Comparison of ENCODE assay signal across 15 cellular contexts in genomic region chr2:9680082-9680481, GRCh38.
"Had no signal": no experiment of that assay in that cellular context is flagged by ENCODE, and none has a peak within 500 bp of the region (broad histone marks: within the 10 kb centered on the region; RNA-seq: fewer than 3 reads in every experiment).

No MANE protein-coding gene starts in this region.

- H3K4me2 ChIP-seq: hepatocyte had no signal

- H3K27ac ChIP-seq: dorsolateral prefrontal cortex, hepatocyte, right atrium auricular region, suprapubic skin, thyroid gland had no signal

- H3K9me3 ChIP-seq: right atrium auricular region, suprapubic skin, thyroid gland had no signal

- H3K9me3 Mint-ChIP-seq: neural crest cell, type B pancreatic cell had no signal

- H3K4me3 ChIP-seq: dorsolateral prefrontal cortex, hepatocyte, right atrium auricular region, suprapubic skin, thyroid gland had no signal

- H3K4me3 Mint-ChIP-seq: naive thymus-derived CD4-positive, alpha-beta T cell; neural crest cell; type B pancreatic cell had no signal

- H3K36me3 ChIP-seq: right atrium auricular region, suprapubic skin, thyroid gland had no signal

- H3K27ac Mint-ChIP-seq: type B pancreatic cell had no signal

- DNase-seq: cortex of kidney; dorsolateral prefrontal cortex; effector CD8-positive, alpha-beta T cell; foreskin melanocyte; head of caudate nucleus; naive thymus-derived CD4-positive, alpha-beta T cell; small intestine; stimulated activated CD4-positive, alpha-beta T cell treated with anti-CD3 and anti-CD28 coated beads, Interleukin-12 subunit alpha, Interleukin-12 subunit beta, amount 100 ng/mL, for 4 hours; stimulated activated naive CD4-positive, alpha-beta T cell treated with Interleukin-2 at 50 U/mL for 16 hours; thyroid gland had no signal

- ATAC-seq: naive thymus-derived CD4-positive, alpha-beta T cell had no signal

- H3K27me3 ChIP-seq: dorsolateral prefrontal cortex, hepatocyte, right atrium auricular region, suprapubic skin, thyroid gland had no signal

- H3K4me1 ChIP-seq: right atrium auricular region, thyroid gland had no signal

- H3K36me3 Mint-ChIP-seq: type B pancreatic cell had no signal
